In genomic region chr20:63895886-63896135, GRCh38 we compare ENCODE assay signal across 9 cellular contexts. TPM values are rescaled to one million over a fixed set of nuclear protein-coding genes. Genes with fewer than 3 reads are reported as not detected.
DNase-seq lines count a peak whose midpoint lies in the region; ATAC-seq and TF ChIP-seq lines count a peak whose summit lies in the region.
"Had no signal": no experiment of that assay in that cellular context is flagged by ENCODE, and none has a peak within 500 bp of the region (broad histone marks: within the 10 kb centered on the region; RNA-seq: fewer than 3 reads in every experiment).

No MANE protein-coding gene starts in this region.

- H3K4me3 ChIP-seq in HUES6 (ENCODE audit: low read depth, low read length) (peak overlapping the region; percentile 78), mesenchymal stem cell (ENCODE audit: insufficient read depth in 1 of 2, low read depth in 1 of 2, low read length in 2 of 2) (peak overlapping the region in 1 of 2 experiments; percentile 85), aorta (ENCODE audit: low read length in 2 of 2) (peak overlapping the region; percentile 91 to 93)

- no peaks in the 10 kb centered on the region for H3K9me3 Mint-ChIP-seq in CD4-positive, alpha-beta T cell
- H3K9me3 Mint-ChIP-seq in MCF 10A (ENCODE audit: unreplicated experiment) = no peaks in the 10 kb centered on the region

- no peak overlapping the region for H3K18ac ChIP-seq in mesenchymal stem cell (ENCODE audit: low read depth in 1 of 2, low read length in 2 of 2)

- peaks cover 5% of the 10 kb centered on the region for H3K79me1 ChIP-seq in mesenchymal stem cell (replicated peaks; ENCODE audit: low read length, poor library complexity, severe bottlenecking)

- H2BK15ac ChIP-seq in mesenchymal stem cell (ENCODE audit: low read depth, poor library complexity, severe bottlenecking) = no peak overlapping the region

- no peaks in the 10 kb centered on the region for H3K9me3 ChIP-seq in CD4-positive, alpha-beta T cell (ENCODE audit: control insufficient read depth, low read length)
- H3K9me3 ChIP-seq in HUES6 (ENCODE audit: control insufficient read depth, insufficient read depth, low read depth, low read length) = no peaks in the 10 kb centered on the region
- H3K9me3 ChIP-seq in mesenchymal stem cell (ENCODE audit: control insufficient read depth, low read length) = no peaks in the 10 kb centered on the region
- H3K9me3 ChIP-seq in aorta (ENCODE audit: control insufficient read depth, low read length) = no peaks in the 10 kb centered on the region

- H3K4ac ChIP-seq in mesenchymal stem cell (ENCODE audit: low read depth in 1 of 2, low read length in 2 of 2) = no peak overlapping the region

- H3K14ac ChIP-seq in mesenchymal stem cell (ENCODE audit: low read length in 2 of 2) = no peak overlapping the region

- TF ChIP-seq CTCF in CD4-positive, alpha-beta T cell (IDR thresholded peaks at IDR 0.05) = no peak
- no peak for TF ChIP-seq CTCF in MCF 10A (IDR thresholded peaks at IDR 0.05; ENCODE audit: unreplicated experiment)

- H2BK5ac ChIP-seq in mesenchymal stem cell (ENCODE audit: low read depth, low read length, poor library complexity, severe bottlenecking) = no peak overlapping the region

- no peaks in the 10 kb centered on the region for H3K27me3 ChIP-seq in CD4-positive, alpha-beta T cell (ENCODE audit: control insufficient read depth, insufficient read depth, low read length)
- H3K27me3 ChIP-seq in HUES6 (ENCODE audit: control insufficient read depth, insufficient read depth, low read length) = no peaks in the 10 kb centered on the region
- no peaks in the 10 kb centered on the region for H3K27me3 ChIP-seq in mesenchymal stem cell (ENCODE audit: control insufficient read depth in 1 of 2, insufficient read depth in 1 of 2, low read length in 2 of 2)
- no peaks in the 10 kb centered on the region for H3K27me3 ChIP-seq in aorta (ENCODE audit: control insufficient read depth in 1 of 2, insufficient read depth in 2 of 2, low read length in 1 of 2)

- peak overlapping the region; percentile 56 for H3K9ac ChIP-seq in HUES6 (ENCODE audit: low read length)
- peak overlapping the region; percentile 96 for H3K9ac ChIP-seq in mesenchymal stem cell (ENCODE audit: low read length)

- CTCF ChIA-PET in CD4-positive, alpha-beta T cell (lab: Charles Lee) = interaction anchor here (1.0 to 1.5 kb wide), 7 partner anchors 30 to 375 kb away, joined by 3 to 7 read pairs (median 3); partner anchors contain the start of genes ARFRP1, PPDPF, PRPF6 and ZGPAT
- CTCF ChIA-PET in MCF 10A (lab: Yijun Ruan, JAX) = interaction anchor here (0.6 to 1.9 kb wide), 7 partner anchors 10 to 358 kb away, joined by 3 to 11 read pairs (median 5); partner anchors contain the start of genes PTK6 and TPD52L2

- peak; percentile 30 for ATAC-seq in CD4-positive, alpha-beta T cell (ENCODE audit: poor library complexity)
- ATAC-seq in aorta (ENCODE audit: low FRiP score) = no peak

- peak overlapping the region; percentile 93 for H3K4me2 ChIP-seq in mesenchymal stem cell (ENCODE audit: low read length, poor library complexity, severe bottlenecking)

- H3K23ac ChIP-seq in mesenchymal stem cell (ENCODE audit: low read length in 2 of 2) = no peak overlapping the region

- peak overlapping the region; percentile 99 for H3K4me3 Mint-ChIP-seq in CD4-positive, alpha-beta T cell
- peak overlapping the region; percentile 66 for H3K4me3 Mint-ChIP-seq in MCF 10A (ENCODE audit: unreplicated experiment)

- H3K27ac ChIP-seq in CD4-positive, alpha-beta T cell (ENCODE audit: low read depth, low read length) = peak overlapping the region; percentile 59
- H3K27ac ChIP-seq in HUES6 (ENCODE audit: low read depth, low read length) (no peak overlapping the region), mesenchymal stem cell (ENCODE audit: low read length, poor library complexity, severe bottlenecking) (peak overlapping the region; percentile 63), aorta (ENCODE audit: low read depth in 1 of 2, low read length in 2 of 2) (no peak overlapping the region)

- POLR2A ChIA-PET in CD4-positive, alpha-beta T cell (lab: Charles Lee) = interaction anchor here (0.8 to 4.9 kb wide), 17 partner anchors 9 to 375 kb away, joined by 3 to 23 read pairs (median 3); partner anchors contain the start of genes ARFRP1, OPRL1, PPDPF and PRPF6
- POLR2A ChIA-PET in MCF 10A (lab: Yijun Ruan, JAX) = interaction anchor here (0.7 to 6.8 kb wide), 28 partner anchors 9 to 375 kb away, joined by 3 to 142 read pairs (median 5); partner anchors contain the start of genes ARFRP1, GMEB2, PRPF6 and RTEL1

- H3K27ac Mint-ChIP-seq in CD4-positive, alpha-beta T cell = peak overlapping the region; percentile 93
- peak overlapping the region; percentile 88 for H3K27ac Mint-ChIP-seq in MCF 10A (ENCODE audit: low read depth, unreplicated experiment)

- WGBS in mesenchymal stem cell = 4% methylated on average over 4 of the region's 6 CpGs
- WGBS in aorta, 2 donors = 0% methylated on average over 6 of the region's 6 CpGs

- peaks cover 56% of the 10 kb centered on the region for H3K4me1 Mint-ChIP-seq in CD4-positive, alpha-beta T cell (ENCODE audit: low read depth)
- peaks cover 22% of the 10 kb centered on the region for H3K4me1 Mint-ChIP-seq in MCF 10A (ENCODE audit: insufficient read depth, unreplicated experiment)

- BruUV-seq in MCF 10A (replicated peaks; lab: Mats Ljungman, UMichigan) = TSS peak; percentile 56

- no peak overlapping the region for H2AK5ac ChIP-seq in mesenchymal stem cell (ENCODE audit: low read length, severe bottlenecking)

- no peak overlapping the region for H2BK120ac ChIP-seq in mesenchymal stem cell (ENCODE audit: low read depth, low read length)

- intact Hi-C loops in CD4-positive, alpha-beta T cell (cut with DNase I, micrococcal nuclease) = loop anchor here in 1 of 2 experiments (1.0 to 2.0 kb wide), 3 partner anchors 31 to 167 kb away; partner anchors contain the start of genes TCEA2, TPD52L2 and UCKL1
- intact Hi-C loops in MCF 10A (cut with micrococcal nuclease) (loop anchor here (2.0 kb wide), 1 partner anchor 23 kb away; no protein-coding TSS in a partner anchor), aorta (cut with DNase I) (loop anchor here in 1 of 2 donors (10.0 kb wide), 1 partner anchor 271 kb away; the partner anchor contains the start of gene GMEB2)

- DNase-seq in CD4-positive, alpha-beta T cell = no peak
- DNase-seq in MCF 10A (ENCODE audit: unreplicated experiment) = peak; percentile 42
- DNase-seq in mesenchymal stem cell = peak; percentile 47
- no peak for DNase-seq in aorta
- DNase-seq in SHP77 (lab: John Stamatoyannopoulos, UW) = no peak
- no peak for DNase-seq in cerebellar nuclear complex (lab: John Stamatoyannopoulos, UW)
- DNase-seq in stimulated activated CD4-positive, alpha-beta T cell treated with anti-CD3 and anti-CD28 coated beads, Interleukin-1b, Interleukin-23, amount 100 ng/mL, for 48 hours = no peak

- H3K36me3 ChIP-seq in HUES6 (ENCODE audit: control insufficient read depth, insufficient read depth, low read length) (peaks cover 15% of the 10 kb centered on the region), mesenchymal stem cell (ENCODE audit: control insufficient read depth in 1 of 2, insufficient read depth in 2 of 2, low read depth in 1 of 2, low read length in 2 of 2) (peaks cover 26 to 33% of the 10 kb centered on the region in 2 experiments), aorta (ENCODE audit: control insufficient read depth in 1 of 2, insufficient read depth in 2 of 2, low read length in 1 of 2) (peaks cover 0 to 3% of the 10 kb centered on the region in 2 donors)

- H2AFZ ChIP-seq in mesenchymal stem cell (ENCODE audit: low read depth, low read length) = no peak overlapping the region

- peaks cover 28% of the 10 kb centered on the region for H3K36me3 Mint-ChIP-seq in CD4-positive, alpha-beta T cell (ENCODE audit: low read depth)
- peaks cover 29% of the 10 kb centered on the region for H3K36me3 Mint-ChIP-seq in MCF 10A (ENCODE audit: insufficient read depth, unreplicated experiment)

- no peaks in the 10 kb centered on the region for H3K27me3 Mint-ChIP-seq in CD4-positive, alpha-beta T cell
- H3K27me3 Mint-ChIP-seq in MCF 10A (ENCODE audit: insufficient read depth, unreplicated experiment) = no peaks in the 10 kb centered on the region

- peaks cover 14% of the 10 kb centered on the region for H3K4me1 ChIP-seq in HUES6 (ENCODE audit: control insufficient read depth, insufficient read depth, low read length)
- H3K4me1 ChIP-seq in mesenchymal stem cell (ENCODE audit: control insufficient read depth, insufficient read depth, low read depth, low read length) = peaks cover 24% of the 10 kb centered on the region
- peaks cover 0 to 4% of the 10 kb centered on the region in 2 donors for H3K4me1 ChIP-seq in aorta (ENCODE audit: control insufficient read depth in 1 of 2, insufficient read depth in 2 of 2, low read length in 2 of 2)

- no peak overlapping the region for H2BK12ac ChIP-seq in mesenchymal stem cell (ENCODE audit: low read length in 2 of 2)

- no peak overlapping the region for H4K91ac ChIP-seq in mesenchymal stem cell (ENCODE audit: low read length)

- no peak overlapping the region for H4K8ac ChIP-seq in mesenchymal stem cell (ENCODE audit: low read length)

RNA-seq across cellular contexts. Expression of gene DNAJC5, which starts 0.9 kb away (rescaled TPM):
- total RNA-seq in CD4-positive, alpha-beta T cell = 10 to 100 TPM; 21.4 to 22.5 TPM
- total RNA-seq in MCF 10A (2022) (38.1 and 45.0 TPM in 2 replicates), aorta (10 to 100 TPM; 34.6 to 38.1 TPM)
- polyA plus RNA-seq in mesenchymal stem cell (2013, experiment 1 of 2) = 25.4 TPM
- 25.9 TPM for polyA plus RNA-seq in mesenchymal stem cell (2013, experiment 2 of 2)
- polyA plus RNA-seq in aorta = 10 to 100 TPM; 16.2 to 17.2 TPM

RNA-seq across cellular contexts. Expression of gene TPD52L2, which starts 30.7 kb away (rescaled TPM):
- 10 to 100 TPM; 15.1 to 15.3 TPM for total RNA-seq in CD4-positive, alpha-beta T cell
- 174 and 175 TPM in 2 replicates for total RNA-seq in MCF 10A (2022)
- polyA plus RNA-seq in mesenchymal stem cell (2013, experiment 1 of 2) = 124 TPM
- polyA plus RNA-seq in mesenchymal stem cell (2013, experiment 2 of 2) = 125 TPM
- 100 to 1,000 TPM in 1 of 2 donors, 10 to 100 TPM in 1; 91.2 to 110 TPM for total RNA-seq in aorta
- 100 to 1,000 TPM in 1 of 2 donors, 10 to 100 TPM in 1; 89.8 to 112 TPM for polyA plus RNA-seq in aorta

RNA-seq across cellular contexts. Expression of gene ABHD16B, which starts 34.5 kb away (rescaled TPM):
- not detected for total RNA-seq in CD4-positive, alpha-beta T cell
- total RNA-seq in MCF 10A (2022) (not detected in 2 replicates), aorta (not detected)
- polyA plus RNA-seq in mesenchymal stem cell (2013, experiment 1 of 2) = not detected
- polyA plus RNA-seq in mesenchymal stem cell (2013, experiment 2 of 2) = not detected
- under 1 TPM in 1 of 2 donors, not detected in 1; 0.38 TPM for polyA plus RNA-seq in aorta
- total RNA-seq: NCI-H460 had no signal

Comparison
In these comparisons a context has a peak if more than half of its experiments do, and no peak if none do; other contexts are left out.
1. DNase-seq: peak in MCF 10A (single experiment) and mesenchymal stem cell (single experiment); none in CD4-positive, alpha-beta T cell (0 of 10), aorta (0 of 2), SHP77 (0 of 2), cerebellar nuclear complex (0 of 2) and stimulated activated CD4-positive, alpha-beta T cell treated with anti-CD3 and anti-CD28 coated beads, Interleukin-1b, Interleukin-23, amount 100 ng/mL, for 48 hours (single experiment).
2. H3K27ac ChIP-seq: peak in CD4-positive, alpha-beta T cell (single experiment) and mesenchymal stem cell (single experiment); none in HUES6 (single experiment) and aorta (0 of 2).
3. RNA of gene TPD52L2, which starts 30.7 kb away (total RNA-seq): 174 to 175 TPM in MCF 10A and 91.2 to 110 TPM in aorta; 15.1 to 15.3 TPM in CD4-positive, alpha-beta T cell; every median in the first group is over 4 times any median in the second.